ENCODE assay signal across 8 cellular contexts in genomic region chr11:64225608-64226506, GRCh38. TPM values are rescaled to one million over a fixed set of nuclear protein-coding genes. Genes with fewer than 3 reads are reported as not detected.
A peak's percentile ranks its signal among the peaks of the same experiment; 100 is the strongest.
DNase-seq lines count a peak whose midpoint lies in the region; ATAC-seq and TF ChIP-seq lines count a peak whose summit lies in the region.

A gene with protein sequence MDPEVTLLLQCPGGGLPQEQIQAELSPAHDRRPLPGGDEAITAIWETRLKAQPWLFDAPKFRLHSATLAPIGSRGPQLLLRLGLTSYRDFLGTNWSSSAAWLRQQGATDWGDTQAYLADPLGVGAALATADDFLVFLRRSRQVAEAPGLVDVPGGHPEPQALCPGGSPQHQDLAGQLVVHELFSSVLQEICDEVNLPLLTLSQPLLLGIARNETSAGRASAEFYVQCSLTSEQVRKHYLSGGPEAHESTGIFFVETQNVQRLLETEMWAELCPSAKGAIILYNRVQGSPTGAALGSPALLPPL (plus strand): TSS chr11:64226274. CDS start chr11:64226653, 379 bp downstream.
A gene with protein sequence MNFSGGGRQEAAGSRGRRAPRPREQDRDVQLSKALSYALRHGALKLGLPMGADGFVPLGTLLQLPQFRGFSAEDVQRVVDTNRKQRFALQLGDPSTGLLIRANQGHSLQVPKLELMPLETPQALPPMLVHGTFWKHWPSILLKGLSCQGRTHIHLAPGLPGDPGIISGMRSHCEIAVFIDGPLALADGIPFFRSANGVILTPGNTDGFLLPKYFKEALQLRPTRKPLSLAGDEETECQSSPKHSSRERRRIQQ (minus strand): TSS chr11:64226186. CDS start chr11:64225860, 326 bp downstream.

- H3K27me3 Mint-ChIP-seq in effector memory CD8-positive, alpha-beta T cell = no peaks in the 10 kb centered on the region

- BruUV-seq in A673 (replicated peaks; lab: Mats Ljungman, UMichigan) = TSS peak; percentile 56

- WGBS in mesenchymal stem cell = under 1% methylated on average over 47 of the region's 54 CpGs

- DNase-seq in A673 (ENCODE audit: low spot score) = peak; percentile 96
- DNase-seq in NK-92 (lab: John Stamatoyannopoulos, UW; ENCODE audit: unreplicated experiment) = peak; percentile 47
- DNase-seq in effector memory CD8-positive, alpha-beta T cell = peak; percentile 90 to 92 (median 90)
- DNase-seq in mesenchymal stem cell = peak; percentile 85
- DNase-seq in stimulated activated CD8-positive, alpha-beta memory T cell treated with anti-CD3 and anti-CD28 coated beads, Interleukin-12 subunit alpha, Interleukin-12 subunit beta, amount 100 ng/mL, for 24 hours (ENCODE audit: extremely low read depth) = peak; percentile 87

- peaks cover 22% of the 10 kb centered on the region for H3K4me1 ChIP-seq in A673 (ENCODE audit: insufficient read depth, low read length, poor library complexity, severe bottlenecking)
- H3K4me1 ChIP-seq in mesenchymal stem cell (ENCODE audit: control insufficient read depth, insufficient read depth, low read depth, low read length) = peaks cover 52% of the 10 kb centered on the region

- peak within 1 kb of the TSS; percentile 89 to 97 for H3K18ac ChIP-seq in mesenchymal stem cell (ENCODE audit: low read depth in 1 of 2, low read length in 2 of 2)

- peak within 1 kb of the TSS; percentile 28 to 76 for H2BK12ac ChIP-seq in mesenchymal stem cell (ENCODE audit: low read length in 2 of 2)

- H2AFZ ChIP-seq in mesenchymal stem cell (ENCODE audit: low read depth, low read length) = peak within 1 kb of the TSS; percentile 95

- peak within 1 kb of the TSS; percentile 50 for H2BK120ac ChIP-seq in mesenchymal stem cell (ENCODE audit: low read depth, low read length)

- peaks cover 24 to 31% of the 10 kb centered on the region in 2 donors for H3K4me1 Mint-ChIP-seq in effector memory CD8-positive, alpha-beta T cell (ENCODE audit: low read depth in 2 of 2)

- H3K4me3 Mint-ChIP-seq in effector memory CD8-positive, alpha-beta T cell = peak within 1 kb of the TSS; percentile 85 to 87

- peak within 1 kb of the TSS in 1 of 2 experiments; percentile 63 for H3K14ac ChIP-seq in mesenchymal stem cell (ENCODE audit: low read length in 2 of 2)

- intact Hi-C loops in A673 (cut with micrococcal nuclease; ENCODE audit: unreplicated experiment) = no loop called here

- H3K36me3 ChIP-seq in A673 (ENCODE audit: insufficient read depth, low read length, poor library complexity, severe bottlenecking) = peaks cover 20% of the 10 kb centered on the region
- peaks cover 19 to 28% of the 10 kb centered on the region in 2 experiments for H3K36me3 ChIP-seq in mesenchymal stem cell (ENCODE audit: control insufficient read depth in 1 of 2, insufficient read depth in 2 of 2, low read depth in 1 of 2, low read length in 2 of 2)

- H3K4me3 ChIP-seq in A673 (ENCODE audit: low read depth, low read length, poor library complexity, severe bottlenecking) (peak within 1 kb of the TSS; percentile 87), mesenchymal stem cell (ENCODE audit: insufficient read depth in 1 of 2, low read depth in 1 of 2, low read length in 2 of 2) (peak within 1 kb of the TSS; percentile 92 to 95)

- H3K9me3 Mint-ChIP-seq in effector memory CD8-positive, alpha-beta T cell = no peaks in the 10 kb centered on the region

- H3K9ac ChIP-seq in mesenchymal stem cell (ENCODE audit: low read length) = peak within 1 kb of the TSS; percentile 95

- peak; percentile 47 for ATAC-seq in GM18868 (IDR thresholded peaks at IDR 0.05; ENCODE audit: unreplicated experiment)
- ATAC-seq in HG03520 (IDR thresholded peaks at IDR 0.05; ENCODE audit: unreplicated experiment) = peak; percentile 40
- ATAC-seq in effector memory CD8-positive, alpha-beta T cell (replicated peaks) = peak; percentile 66

- peak within 1 kb of the TSS; percentile 93 for H4K91ac ChIP-seq in mesenchymal stem cell (ENCODE audit: low read length)

- peak within 1 kb of the TSS; percentile 87 to 94 for H3K27ac Mint-ChIP-seq in effector memory CD8-positive, alpha-beta T cell

- peaks cover 43% of the 10 kb centered on the region for H3K36me3 Mint-ChIP-seq in effector memory CD8-positive, alpha-beta T cell (ENCODE audit: insufficient read depth)

- peak; percentile 41; the same call in 1 of the 2 replicates for TF ChIP-seq CTCF in A673 (conservative IDR thresholded peaks at IDR 0.05; ENCODE audit: low read depth, low read length)

- peaks cover 24% of the 10 kb centered on the region for H3K79me1 ChIP-seq in mesenchymal stem cell (replicated peaks; ENCODE audit: low read length, poor library complexity, severe bottlenecking)

- H3K9me3 ChIP-seq in A673 (ENCODE audit: low read depth, low read length, poor library complexity, severe bottlenecking) (no peaks in the 10 kb centered on the region), mesenchymal stem cell (ENCODE audit: control insufficient read depth, low read length) (no peaks in the 10 kb centered on the region)

- H4K8ac ChIP-seq in mesenchymal stem cell (ENCODE audit: low read length) = peak within 1 kb of the TSS; percentile 96

- H2AK5ac ChIP-seq in mesenchymal stem cell (ENCODE audit: low read length, severe bottlenecking) = peak within 1 kb of the TSS; percentile 51

- H3K27me3 ChIP-seq in A673 (replicated peaks; ENCODE audit: insufficient read depth, low read depth, low read length, poor library complexity) = no peaks in the 10 kb centered on the region
- no peaks in the 10 kb centered on the region for H3K27me3 ChIP-seq in mesenchymal stem cell (ENCODE audit: control insufficient read depth in 1 of 2, insufficient read depth in 1 of 2, low read length in 2 of 2)

- CTCF ChIA-PET in A673 (lab: Charles Lee) = interaction anchor here (0.9 to 1.4 kb wide), 2 partner anchors 20 to 75 kb away, joined by 3 read pairs; partner anchors contain the start of gene FERMT3
- CTCF ChIA-PET in activated CD8-positive, alpha-beta memory T cell treated with anti-CD3 and anti-CD28 coated beads for 36 hours (lab: Charles Lee) = interaction anchor here (0.5 to 5.3 kb wide), 5 partner anchors 13 to 1451 kb away, joined by 3 to 41 read pairs (median 3); partner anchors contain the start of gene FERMT3

- peak within 1 kb of the TSS; percentile 89 for H3K4me2 ChIP-seq in mesenchymal stem cell (ENCODE audit: low read length, poor library complexity, severe bottlenecking)

- peak within 1 kb of the TSS; percentile 73 for H2BK15ac ChIP-seq in mesenchymal stem cell (ENCODE audit: low read depth, poor library complexity, severe bottlenecking)

- H3K27ac ChIP-seq in A673 (ENCODE audit: low read depth, low read length, poor library complexity, severe bottlenecking) (peak within 1 kb of the TSS; percentile 87), mesenchymal stem cell (ENCODE audit: low read length, poor library complexity, severe bottlenecking) (peak within 1 kb of the TSS; percentile 80)

- H3K4ac ChIP-seq in mesenchymal stem cell (ENCODE audit: low read depth in 1 of 2, low read length in 2 of 2) = peak within 1 kb of the TSS; percentile 88 to 94

- POLR2A ChIA-PET in A673 (lab: Charles Lee; ENCODE audit: low non-redundant PET) = interaction anchor here (0.6 to 0.7 kb wide), 2 partner anchors 15 to 106 kb away, joined by 3 to 7 read pairs; no protein-coding TSS in a partner anchor
- POLR2A ChIA-PET in activated CD8-positive, alpha-beta memory T cell treated with anti-CD3 and anti-CD28 coated beads for 36 hours (lab: Charles Lee) = interaction anchor here (0.6 to 4.6 kb wide), 9 partner anchors 15 to 84 kb away, joined by 3 to 70 read pairs (median 5); partner anchors contain the start of gene FERMT3

- H2BK5ac ChIP-seq in mesenchymal stem cell (ENCODE audit: low read depth, low read length, poor library complexity, severe bottlenecking) = peak within 1 kb of the TSS; percentile 90

- H3K23ac ChIP-seq in mesenchymal stem cell (ENCODE audit: low read length in 2 of 2) = peak within 1 kb of the TSS in 1 of 2 experiments; percentile 83

RNA-seq across cellular contexts. Expression of the first gene that starts in this region (rescaled TPM):
- total RNA-seq in A673 (2021) = 72.4 and 73.8 TPM in 2 replicates
- total RNA-seq in activated CD8-positive, alpha-beta memory T cell treated with anti-CD3 and anti-CD28 coated beads for 36 hours = 10 to 100 TPM; 74.5 to 79.5 TPM
- 81.2 TPM for polyA plus RNA-seq in mesenchymal stem cell (2013, experiment 1 of 2)
- 80.4 TPM for polyA plus RNA-seq in mesenchymal stem cell (2013, experiment 2 of 2)

RNA-seq across cellular contexts. Expression of the second gene that starts in this region (rescaled TPM):
- total RNA-seq in A673 (2021) = 43.6 and 59.6 TPM in 2 replicates
- 10 to 100 TPM; 28.7 to 30.5 TPM for total RNA-seq in activated CD8-positive, alpha-beta memory T cell treated with anti-CD3 and anti-CD28 coated beads for 36 hours
- polyA plus RNA-seq in mesenchymal stem cell (2013, experiment 1 of 2) = 59.3 TPM
- 55.7 TPM for polyA plus RNA-seq in mesenchymal stem cell (2013, experiment 2 of 2)

Comparison
In these comparisons a context has a peak if more than half of its experiments do, and no peak if none do; other contexts are left out.
1. Peak in every context shown above with its lines: DNase-seq, ATAC-seq, H3K4me3 ChIP-seq and H3K27ac ChIP-seq.